ENCODE assay signal across 7 cellular contexts in genomic region chr10:73281097-73281496, GRCh38.
"Had no signal": no experiment of that assay in that cellular context is flagged by ENCODE, and none has a peak within 500 bp of the region (broad histone marks: within the 10 kb centered on the region; RNA-seq: fewer than 3 reads in every experiment).

No MANE protein-coding gene starts in this region.

- DNase-seq: IMR-90, KBM-7, KG1 had no signal

- FAIRE-seq: HepG2, HTR-8/SVneo had no signal

- ATAC-seq: HepG2 had no signal

- H3K4me2 ChIP-seq: KMS-11 had no signal

- H3K27ac ChIP-seq: HL-60, KMS-11 had no signal

- H3K9ac ChIP-seq: KMS-11 had no signal
